Comparison of ENCODE assay signal across 1 cellular context in the genomic region with DNA sequence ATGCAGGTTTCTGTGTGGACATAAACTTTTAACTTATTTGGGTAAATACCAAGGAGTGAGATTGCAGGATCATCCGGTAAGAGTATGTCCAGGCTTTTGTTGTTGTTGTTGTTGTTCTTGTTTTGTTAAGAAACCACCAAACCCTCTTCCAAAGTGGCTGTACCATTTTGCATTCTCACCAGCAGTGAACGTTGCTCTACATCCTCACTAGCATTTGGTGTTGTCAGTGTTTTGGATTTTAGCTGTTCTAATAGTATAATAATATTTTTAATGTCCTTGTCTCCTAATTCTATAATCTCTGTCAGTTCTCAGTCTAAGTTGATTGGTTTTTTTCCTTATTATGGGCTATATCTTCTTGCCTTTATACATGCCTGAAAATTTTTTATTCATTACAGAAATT.
TF ChIP-seq lines count a peak whose summit lies in the region.

No MANE protein-coding gene starts in this region.

TF ChIP-seq in GM23338, 12 proteins besides CTCF, POLR2A, EP300 and RAD21:
- TF ChIP-seq, protein P1, sequence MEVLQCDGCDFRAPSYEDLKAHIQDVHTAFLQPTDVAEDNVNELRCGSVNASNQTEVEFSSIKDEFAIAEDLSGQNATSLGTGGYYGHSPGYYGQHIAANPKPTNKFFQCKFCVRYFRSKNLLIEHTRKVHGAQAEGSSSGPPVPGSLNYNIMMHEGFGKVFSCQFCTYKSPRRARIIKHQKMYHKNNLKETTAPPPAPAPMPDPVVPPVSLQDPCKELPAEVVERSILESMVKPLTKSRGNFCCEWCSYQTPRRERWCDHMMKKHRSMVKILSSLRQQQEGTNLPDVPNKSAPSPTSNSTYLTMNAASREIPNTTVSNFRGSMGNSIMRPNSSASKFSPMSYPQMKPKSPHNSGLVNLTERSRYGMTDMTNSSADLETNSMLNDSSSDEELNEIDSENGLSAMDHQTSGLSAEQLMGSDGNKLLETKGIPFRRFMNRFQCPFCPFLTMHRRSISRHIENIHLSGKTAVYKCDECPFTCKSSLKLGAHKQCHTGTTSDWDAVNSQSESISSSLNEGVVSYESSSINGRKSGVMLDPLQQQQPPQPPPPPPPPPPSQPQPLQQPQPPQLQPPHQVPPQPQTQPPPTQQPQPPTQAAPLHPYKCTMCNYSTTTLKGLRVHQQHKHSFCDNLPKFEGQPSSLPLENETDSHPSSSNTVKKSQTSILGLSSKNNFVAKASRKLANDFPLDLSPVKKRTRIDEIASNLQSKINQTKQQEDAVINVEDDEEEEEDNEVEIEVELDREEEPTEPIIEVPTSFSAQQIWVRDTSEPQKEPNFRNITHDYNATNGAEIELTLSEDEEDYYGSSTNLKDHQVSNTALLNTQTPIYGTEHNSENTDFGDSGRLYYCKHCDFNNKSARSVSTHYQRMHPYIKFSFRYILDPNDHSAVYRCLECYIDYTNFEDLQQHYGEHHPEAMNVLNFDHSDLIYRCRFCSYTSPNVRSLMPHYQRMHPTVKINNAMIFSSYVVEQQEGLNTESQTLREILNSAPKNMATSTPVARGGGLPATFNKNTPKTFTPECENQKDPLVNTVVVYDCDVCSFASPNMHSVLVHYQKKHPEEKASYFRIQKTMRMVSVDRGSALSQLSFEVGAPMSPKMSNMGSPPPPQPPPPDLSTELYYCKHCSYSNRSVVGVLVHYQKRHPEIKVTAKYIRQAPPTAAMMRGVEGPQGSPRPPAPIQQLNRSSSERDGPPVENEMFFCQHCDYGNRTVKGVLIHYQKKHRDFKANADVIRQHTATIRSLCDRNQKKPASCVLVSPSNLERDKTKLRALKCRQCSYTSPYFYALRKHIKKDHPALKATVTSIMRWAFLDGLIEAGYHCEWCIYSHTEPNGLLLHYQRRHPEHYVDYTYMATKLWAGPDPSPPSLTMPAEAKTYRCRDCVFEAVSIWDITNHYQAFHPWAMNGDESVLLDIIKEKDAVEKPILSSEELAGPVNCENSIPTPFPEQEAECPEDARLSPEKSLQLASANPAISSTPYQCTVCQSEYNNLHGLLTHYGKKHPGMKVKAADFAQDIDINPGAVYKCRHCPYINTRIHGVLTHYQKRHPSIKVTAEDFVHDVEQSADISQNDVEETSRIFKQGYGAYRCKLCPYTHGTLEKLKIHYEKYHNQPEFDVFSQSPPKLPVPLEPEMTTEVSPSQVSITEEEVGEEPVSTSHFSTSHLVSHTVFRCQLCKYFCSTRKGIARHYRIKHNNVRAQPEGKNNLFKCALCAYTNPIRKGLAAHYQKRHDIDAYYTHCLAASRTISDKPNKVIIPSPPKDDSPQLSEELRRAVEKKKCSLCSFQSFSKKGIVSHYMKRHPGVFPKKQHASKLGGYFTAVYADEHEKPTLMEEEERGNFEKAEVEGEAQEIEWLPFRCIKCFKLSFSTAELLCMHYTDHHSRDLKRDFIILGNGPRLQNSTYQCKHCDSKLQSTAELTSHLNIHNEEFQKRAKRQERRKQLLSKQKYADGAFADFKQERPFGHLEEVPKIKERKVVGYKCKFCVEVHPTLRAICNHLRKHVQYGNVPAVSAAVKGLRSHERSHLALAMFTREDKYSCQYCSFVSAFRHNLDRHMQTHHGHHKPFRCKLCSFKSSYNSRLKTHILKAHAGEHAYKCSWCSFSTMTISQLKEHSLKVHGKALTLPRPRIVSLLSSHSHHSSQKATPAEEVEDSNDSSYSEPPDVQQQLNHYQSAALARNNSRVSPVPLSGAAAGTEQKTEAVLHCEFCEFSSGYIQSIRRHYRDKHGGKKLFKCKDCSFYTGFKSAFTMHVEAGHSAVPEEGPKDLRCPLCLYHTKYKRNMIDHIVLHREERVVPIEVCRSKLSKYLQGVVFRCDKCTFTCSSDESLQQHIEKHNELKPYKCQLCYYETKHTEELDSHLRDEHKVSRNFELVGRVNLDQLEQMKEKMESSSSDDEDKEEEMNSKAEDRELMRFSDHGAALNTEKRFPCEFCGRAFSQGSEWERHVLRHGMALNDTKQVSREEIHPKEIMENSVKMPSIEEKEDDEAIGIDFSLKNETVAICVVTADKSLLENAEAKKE (CRISPR knock-in tag; IDR thresholded peaks at IDR 0.05): no peak
- TF ChIP-seq CREB1 (CRISPR knock-in tag; IDR thresholded peaks at IDR 0.05; ENCODE audit: low read depth): no peak
- TF ChIP-seq NANOG (IDR thresholded peaks at IDR 0.05; ENCODE audit: borderline replicate concordance): no peak
- TF ChIP-seq, protein P2, sequence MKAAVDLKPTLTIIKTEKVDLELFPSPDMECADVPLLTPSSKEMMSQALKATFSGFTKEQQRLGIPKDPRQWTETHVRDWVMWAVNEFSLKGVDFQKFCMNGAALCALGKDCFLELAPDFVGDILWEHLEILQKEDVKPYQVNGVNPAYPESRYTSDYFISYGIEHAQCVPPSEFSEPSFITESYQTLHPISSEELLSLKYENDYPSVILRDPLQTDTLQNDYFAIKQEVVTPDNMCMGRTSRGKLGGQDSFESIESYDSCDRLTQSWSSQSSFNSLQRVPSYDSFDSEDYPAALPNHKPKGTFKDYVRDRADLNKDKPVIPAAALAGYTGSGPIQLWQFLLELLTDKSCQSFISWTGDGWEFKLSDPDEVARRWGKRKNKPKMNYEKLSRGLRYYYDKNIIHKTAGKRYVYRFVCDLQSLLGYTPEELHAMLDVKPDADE (IDR thresholded peaks at IDR 0.05): no peak
- no peak for TF ChIP-seq ZNF331 (CRISPR knock-in tag; IDR thresholded peaks at IDR 0.05; ENCODE audit: low read depth)
- TF ChIP-seq EZH2phosphoT487 (IDR thresholded peaks at IDR 0.05; ENCODE audit: unreplicated experiment): no peak
- no peak for TF ChIP-seq EZH2 (IDR thresholded peaks at IDR 0.05; ENCODE audit: low read depth, unreplicated experiment)
- TF ChIP-seq POLR2AphosphoS5 (IDR thresholded peaks at IDR 0.05; ENCODE audit: low read depth): no peak
- TF ChIP-seq ZNF114 (CRISPR knock-in tag; IDR thresholded peaks at IDR 0.05): no peak
TF ChIP-seq in GM23338: peak in this region for 0.
